Comparison of ENCODE assay signal across 1 cellular context in genomic region chr19:41263850-41264580, GRCh38.
A peak's percentile ranks its signal among the peaks of the same experiment; 100 is the strongest.
TF ChIP-seq lines count a peak whose summit lies in the region.

TSS of gene HNRNPUL1 (plus strand) at chr19:41264372. CDS start at chr19:41264504, 132 bp downstream.

TF ChIP-seq in K562, 482 proteins besides CTCF, POLR2A, EP300 and RAD21 (continued from another document and continues in another):
- TF ChIP-seq GMEB1 (CRISPR knock-in tag; IDR thresholded peaks at IDR 0.05) (peak; percentile 86), CTCFL (IDR thresholded peaks at IDR 0.05; ENCODE audit: borderline replicate concordance, insufficient read depth, low read depth, low read length, poor library complexity, severe bottlenecking) (peak; percentile 38), XRCC4 (IDR thresholded peaks at IDR 0.05; ENCODE audit: extremely low read depth, insufficient read depth, insufficient read length) (no peak), CHD2 (IDR thresholded peaks at IDR 0.05; ENCODE audit: low read depth, low read length) (peak; percentile 74), TAF1 (IDR thresholded peaks at IDR 0.05; ENCODE audit: control insufficient read depth, extremely low read depth, insufficient read depth, low read length, severe bottlenecking) (peak; percentile 83), SFPQ (IDR thresholded peaks at IDR 0.05; ENCODE audit: low read depth, low read length) (no peak), E2F4 (CRISPR knock-in tag; IDR thresholded peaks at IDR 0.05; ENCODE audit: low read depth) (peak; percentile 95), CEBPB (tag; IDR thresholded peaks at IDR 0.05) (peak; percentile 74), PATZ1 (CRISPR knock-in tag; IDR thresholded peaks at IDR 0.05; ENCODE audit: borderline replicate concordance) (no peak), SRF (CRISPR knock-in tag; IDR thresholded peaks at IDR 0.05) (0 out of 4 replicates have a peak, but pooled peaks of 1 of the 2 experiments have one; percentile 24), SMC3 (conservative IDR thresholded peaks at IDR 0.05; ENCODE audit: insufficient read depth, low read depth, low read length) (no peak), NR2C2 (CRISPR knock-in tag; IDR thresholded peaks at IDR 0.05) (0 out of 2 replicates have a peak, but pooled peaks have one; percentile 44), NR2C2 (tag; IDR thresholded peaks at IDR 0.05) (peak; percentile 90), RFX1 (IDR thresholded peaks at IDR 0.05) (no peak), RNF219 (CRISPR knock-in tag; IDR thresholded peaks at IDR 0.05) (no peak), FOXP1 (CRISPR knock-in tag; IDR thresholded peaks at IDR 0.05) (peak; percentile 84), E2F8 (IDR thresholded peaks at IDR 0.05; ENCODE audit: low read depth, partially characterized antibody) (peak; percentile 95), SOX6 (IDR thresholded peaks at IDR 0.05) (peak; percentile 36), ZNF318 (IDR thresholded peaks at IDR 0.05; ENCODE audit: borderline replicate concordance in 1 of 2, low read depth in 1 of 2) (peak in 1 of 2 experiments; percentile 67; a peak in 1 of 4 replicates), ZNF696 (CRISPR knock-in tag; conservative IDR thresholded peaks at IDR 0.05) (no peak), THAP7 (CRISPR knock-in tag; IDR thresholded peaks at IDR 0.05) (peak; percentile 95), ZNF41 (CRISPR knock-in tag; conservative IDR thresholded peaks at IDR 0.05) (no peak), CREB1 (IDR thresholded peaks at IDR 0.05) (peak; percentile 82), CREB1 (CRISPR knock-in tag; IDR thresholded peaks at IDR 0.05) (peak; percentile 90)
